8 cellular contexts compared by ENCODE assay signal in genomic region chr15:68816795-68817303, GRCh38. TPM values are rescaled to one million over a fixed set of nuclear protein-coding genes. Genes with fewer than 3 reads are reported as not detected.
DNase-seq lines count a peak whose midpoint lies in the region; ATAC-seq and TF ChIP-seq lines count a peak whose summit lies in the region.

No MANE protein-coding gene starts in this region.

- no peak for DNase-seq in Right ventricle myocardium inferior (ENCODE audit: missing footprints)
- DNase-seq in cardiac septum (ENCODE audit: low spot score) = no peak
- no peak for DNase-seq in activated T-helper 1 cell treated with anti-CD3 and anti-CD28 coated beads, Interleukin-12 subunit alpha, Interleukin-12 subunit beta, Interleukin-2, Interleukin-4 antibody, amounts not matched to agents 30 ng/mL and 10 ng/mL and 1 ng/mL, durations not matched to agents 14 hours and 24 hours and 36 hours (ENCODE audit: low spot score)
- peak in 1 of 2 donors; percentile 30 for DNase-seq in heart right ventricle
- DNase-seq in sciatic nerve (ENCODE audit: low spot score) = no peak
- no peak for DNase-seq in NCI-H2196 treated with DMSO at 0.1 percent for 48 hours (lab: John Stamatoyannopoulos, UW; ENCODE audit: unreplicated experiment)
- DNase-seq in cortex of kidney (lab: John Stamatoyannopoulos, UW) = no peak

- peaks cover 27% of the 10 kb centered on the region for H3K36me3 Mint-ChIP-seq in activated T-helper 1 cell treated with anti-CD3 and anti-CD28 coated beads, Interleukin-12 subunit alpha, Interleukin-12 subunit beta, Interleukin-2, Interleukin-4 antibody, amounts not matched to agents 30 ng/mL and 10 ng/mL and 1 ng/mL, durations not matched to agents 14 hours and 24 hours and 36 hours (ENCODE audit: low read depth)

- peak overlapping the region; percentile 97 for H3K4me3 Mint-ChIP-seq in activated T-helper 1 cell treated with anti-CD3 and anti-CD28 coated beads, Interleukin-12 subunit alpha, Interleukin-12 subunit beta, Interleukin-2, Interleukin-4 antibody, amounts not matched to agents 30 ng/mL and 10 ng/mL and 1 ng/mL, durations not matched to agents 14 hours and 24 hours and 36 hours

- H3K9me3 Mint-ChIP-seq in activated T-helper 1 cell treated with anti-CD3 and anti-CD28 coated beads, Interleukin-12 subunit alpha, Interleukin-12 subunit beta, Interleukin-2, Interleukin-4 antibody, amounts not matched to agents 30 ng/mL and 10 ng/mL and 1 ng/mL, durations not matched to agents 14 hours and 24 hours and 36 hours = no peaks in the 10 kb centered on the region

- no peak for TF ChIP-seq CTCF in heart right ventricle (IDR thresholded peaks at IDR 0.05)

- WGBS in heart right ventricle, 2 donors = 1 to 4% methylated on average over 13 of the region's 13 CpGs

- ATAC-seq in Right ventricle myocardium inferior (peak; percentile 3), heart right ventricle (peak in 3 of 8 donors; percentile 2 to 13 (median 3)), sciatic nerve (peak; percentile 12), GM18861 (IDR thresholded peaks at IDR 0.05; ENCODE audit: unreplicated experiment) (no peak)

- peak overlapping the region; percentile 99 to 100 (median 100) for H3K27ac ChIP-seq in heart right ventricle

- no peaks in the 10 kb centered on the region for H3K9me3 ChIP-seq in heart right ventricle

- no peaks in the 10 kb centered on the region for H3K27me3 ChIP-seq in heart right ventricle

- intact Hi-C loops in Right ventricle myocardium inferior (cut with DNase I) = loop anchor here (5.0 kb wide), 1 partner anchor 35 kb away; no protein-coding TSS in a partner anchor
- intact Hi-C loops in cardiac septum (cut with DNase I) = no loop called here
- intact Hi-C loops in activated T-helper 1 cell treated with anti-CD3 and anti-CD28 coated beads, Interleukin-12 subunit alpha, Interleukin-12 subunit beta, Interleukin-2, Interleukin-4 antibody, amounts not matched to agents 30 ng/mL and 10 ng/mL and 1 ng/mL, durations not matched to agents 14 hours and 24 hours and 36 hours (cut with micrococcal nuclease) = loop anchor here (1.0 to 10.0 kb wide), 4 partner anchors 20 to 938 kb away; partner anchors contain the start of gene PIAS1
- intact Hi-C loops in heart right ventricle (cut with DNase I) = loop anchor here in 4 of 10 donors (2.0 to 5.0 kb wide), 5 partner anchors 22 to 115 kb away; no protein-coding TSS in a partner anchor
- intact Hi-C loops in sciatic nerve (cut with DNase I) = no loop called here

- peak overlapping the region; percentile 73 to 94 (median 90) for H3K4me3 ChIP-seq in heart right ventricle

- peak overlapping the region; percentile 99 for H3K27ac Mint-ChIP-seq in activated T-helper 1 cell treated with anti-CD3 and anti-CD28 coated beads, Interleukin-12 subunit alpha, Interleukin-12 subunit beta, Interleukin-2, Interleukin-4 antibody, amounts not matched to agents 30 ng/mL and 10 ng/mL and 1 ng/mL, durations not matched to agents 14 hours and 24 hours and 36 hours

- H3K4me1 Mint-ChIP-seq in activated T-helper 1 cell treated with anti-CD3 and anti-CD28 coated beads, Interleukin-12 subunit alpha, Interleukin-12 subunit beta, Interleukin-2, Interleukin-4 antibody, amounts not matched to agents 30 ng/mL and 10 ng/mL and 1 ng/mL, durations not matched to agents 14 hours and 24 hours and 36 hours (ENCODE audit: low read depth) = peaks cover 57% of the 10 kb centered on the region

- no peaks in the 10 kb centered on the region for H3K36me3 ChIP-seq in heart right ventricle

- peaks cover 21 to 58% (median 55%) of the 10 kb centered on the region in 9 donors for H3K4me1 ChIP-seq in heart right ventricle

- H3K27me3 Mint-ChIP-seq in activated T-helper 1 cell treated with anti-CD3 and anti-CD28 coated beads, Interleukin-12 subunit alpha, Interleukin-12 subunit beta, Interleukin-2, Interleukin-4 antibody, amounts not matched to agents 30 ng/mL and 10 ng/mL and 1 ng/mL, durations not matched to agents 14 hours and 24 hours and 36 hours (ENCODE audit: insufficient read depth) = no peaks in the 10 kb centered on the region

RNA-seq across cellular contexts. Expression of gene ANP32A, which starts 3.8 kb away (rescaled TPM):
- total RNA-seq in Right ventricle myocardium inferior (134 TPM), cardiac septum (180 TPM), heart right ventricle (100 to 1,000 TPM; 122 to 201 (median 152) TPM), sciatic nerve (90.3 TPM)
- 275 TPM in 2 replicates for total RNA-seq in activated T-helper 1 cell treated with anti-CD3 and anti-CD28 coated beads, Interleukin-12 subunit alpha, Interleukin-12 subunit beta, Interleukin-2, Interleukin-4 antibody, amounts not matched to agents 30 ng/mL and 10 ng/mL and 1 ng/mL, durations not matched to agents 14 hours and 24 hours and 36 hours
- polyA plus RNA-seq in heart right ventricle = 100 to 1,000 TPM in 1 of 2 donors, 10 to 100 TPM in 1; 87.3 to 141 TPM

Comparison
In these comparisons a context has a peak if more than half of its experiments do, and no peak if none do; other contexts are left out.
1. intact Hi-C loops: an anchor here in Right ventricle myocardium inferior (5.0 kb wide) and activated T-helper 1 cell treated with anti-CD3 and anti-CD28 coated beads, Interleukin-12 subunit alpha, Interleukin-12 subunit beta, Interleukin-2, Interleukin-4 antibody, amounts not matched to agents 30 ng/mL and 10 ng/mL and 1 ng/mL, durations not matched to agents 14 hours and 24 hours and 36 hours (1.0 to 10.0 kb wide); none called in cardiac septum and sciatic nerve.